ENCODE assay signal across 26 cellular contexts in genomic region chrX:121349263-121349662, GRCh38.
"Had no signal": no experiment of that assay in that cellular context is flagged by ENCODE, and none has a peak within 500 bp of the region (broad histone marks: within the 10 kb centered on the region; RNA-seq: fewer than 3 reads in every experiment).

No MANE protein-coding gene starts in this region.

- H3K9me3 Mint-ChIP-seq: natural killer cell treated with Interleukin-12 subunit alpha and Interleukin-12 subunit beta and Interleukin-15 and Interleukin-18, amount 100 ng/mL, for 72 hours; stimulated activated naive CD8-positive, alpha-beta T cell treated with anti-CD3 and anti-CD28 coated beads, Interleukin-15, Interleukin-2, amounts not matched to agents 100 ng/mL and 50 ng/mL, for 24 hours had no signal

- H3K27ac ChIP-seq: neutrophil, pancreas, prostate gland, right lobe of liver, sigmoid colon, stomach, thoracic aorta, thyroid gland, tibial nerve, upper lobe of left lung, vagina had no signal

- H3K4me1 ChIP-seq: pancreas, prostate gland, sigmoid colon, stomach, thyroid gland, tibial nerve, upper lobe of left lung, vagina had no signal

- H3K4me3 ChIP-seq: pancreas, prostate gland, right lobe of liver, sigmoid colon, stomach, thoracic aorta, thyroid gland, tibial nerve, upper lobe of left lung, vagina had no signal

- H3K4me3 Mint-ChIP-seq: natural killer cell treated with Interleukin-12 subunit alpha and Interleukin-12 subunit beta and Interleukin-15 and Interleukin-18, amount 100 ng/mL, for 72 hours; nephron progenitor cell; neural crest cell; stimulated activated effector memory CD8-positive, alpha-beta T cell treated with anti-CD3 and anti-CD28 coated beads, Interleukin-12 subunit alpha, Interleukin-12 subunit beta, amount 100 ng/mL, for 72 hours; stimulated activated naive B cell treated with anti-CD40 and anti-IgM and Interleukin-4, amounts not matched to agents 10 μg/mL and 1 μg/mL and 100 μg/mL, for 72 hours; stimulated activated naive CD8-positive, alpha-beta T cell treated with anti-CD3 and anti-CD28 coated beads, Interleukin-15, Interleukin-2, amounts not matched to agents 100 ng/mL and 50 ng/mL, for 24 hours had no signal

- H3K27ac Mint-ChIP-seq: natural killer cell treated with Interleukin-12 subunit alpha and Interleukin-12 subunit beta and Interleukin-15 and Interleukin-18, amount 100 ng/mL, for 72 hours; nephron progenitor cell; stimulated activated effector memory CD8-positive, alpha-beta T cell treated with anti-CD3 and anti-CD28 coated beads, Interleukin-12 subunit alpha, Interleukin-12 subunit beta, amount 100 ng/mL, for 72 hours; stimulated activated naive B cell treated with anti-CD40 and anti-IgM and Interleukin-4, amounts not matched to agents 10 μg/mL and 1 μg/mL and 100 μg/mL, for 72 hours; stimulated activated naive CD8-positive, alpha-beta T cell treated with anti-CD3 and anti-CD28 coated beads, Interleukin-15, Interleukin-2, amounts not matched to agents 100 ng/mL and 50 ng/mL, for 24 hours had no signal

- H3K4me1 Mint-ChIP-seq: nephron progenitor cell; neural crest cell; stimulated activated effector memory CD8-positive, alpha-beta T cell treated with anti-CD3 and anti-CD28 coated beads, Interleukin-12 subunit alpha, Interleukin-12 subunit beta, amount 100 ng/mL, for 72 hours; stimulated activated naive B cell treated with anti-CD40 and anti-IgM and Interleukin-4, amounts not matched to agents 10 μg/mL and 1 μg/mL and 100 μg/mL, for 72 hours had no signal

- H3K27me3 Mint-ChIP-seq: stimulated activated naive CD8-positive, alpha-beta T cell treated with anti-CD3 and anti-CD28 coated beads, Interleukin-15, Interleukin-2, amounts not matched to agents 100 ng/mL and 50 ng/mL, for 24 hours had no signal

- ATAC-seq: natural killer cell treated with Interleukin-12 subunit alpha and Interleukin-12 subunit beta and Interleukin-15 and Interleukin-18, amount 100 ng/mL, for 72 hours; pancreas; right cardiac atrium; right lobe of liver; stimulated activated effector memory CD8-positive, alpha-beta T cell treated with anti-CD3 and anti-CD28 coated beads, Interleukin-12 subunit alpha, Interleukin-12 subunit beta, amount 100 ng/mL, for 72 hours; stimulated activated naive B cell treated with anti-CD40 and anti-IgM and Interleukin-4, amounts not matched to agents 10 μg/mL and 1 μg/mL and 100 μg/mL, for 72 hours had no signal

- H3K27me3 ChIP-seq: neutrophil, pancreas, right lobe of liver, sigmoid colon, stomach, thyroid gland, tibial nerve, upper lobe of left lung, vagina had no signal

- DNase-seq: nephron progenitor cell; nucleus accumbens; pancreas; right cardiac atrium; right lobe of liver; sigmoid colon; small intestine; stimulated activated CD4-positive, alpha-beta T cell treated with anti-CD3 and anti-CD28 coated beads, Interleukin-15, amount 100 ng/mL, for 24 hours; stimulated activated CD4-positive, alpha-beta T cell treated with anti-CD3 and anti-CD28 coated beads, Interleukin-2, amount 100 ng/mL, for 24 hours; stimulated activated CD4-positive, alpha-beta T cell treated with anti-CD3 and anti-CD28 coated beads, Interleukin-2, amount 100 ng/mL, for 48 hours; stimulated activated CD4-positive, alpha-beta T cell treated with anti-CD3 and anti-CD28 coated beads, Interleukin-4, amount 100 ng/mL, for 24 hours; stimulated activated naive B cell treated with anti-CD40 and anti-IgM and Interleukin-4, amounts not matched to agents 10 μg/mL and 1 μg/mL and 100 μg/mL, for 72 hours; stimulated activated naive CD4-positive, alpha-beta T cell treated with Interleukin-2 at 50 U/mL for 16 hours; stomach; thyroid gland; trophoblast cell; upper lobe of left lung had no signal

- H3K9me3 ChIP-seq: neutrophil, pancreas, prostate gland, right lobe of liver, sigmoid colon, stomach, thoracic aorta, thyroid gland, upper lobe of left lung, vagina had no signal

- H3K36me3 Mint-ChIP-seq: natural killer cell treated with Interleukin-12 subunit alpha and Interleukin-12 subunit beta and Interleukin-15 and Interleukin-18, amount 100 ng/mL, for 72 hours; stimulated activated effector memory CD8-positive, alpha-beta T cell treated with anti-CD3 and anti-CD28 coated beads, Interleukin-12 subunit alpha, Interleukin-12 subunit beta, amount 100 ng/mL, for 72 hours; stimulated activated naive B cell treated with anti-CD40 and anti-IgM and Interleukin-4, amounts not matched to agents 10 μg/mL and 1 μg/mL and 100 μg/mL, for 72 hours had no signal

- H3K36me3 ChIP-seq: neutrophil, pancreas, prostate gland, right lobe of liver, sigmoid colon, stomach, thoracic aorta, thyroid gland, tibial nerve, upper lobe of left lung, vagina had no signal
